ENCODE assay signal across 8 cellular contexts in genomic region chr4:38675167-38676121, GRCh38.
DNase-seq lines count a peak whose midpoint lies in the region; ATAC-seq and TF ChIP-seq lines count a peak whose summit lies in the region.

No MANE protein-coding gene starts in this region.

- peak; percentile 75 for TF ChIP-seq CTCF in GM12864 (IDR thresholded peaks at IDR 0.05; ENCODE audit: low read depth, low read length, missing control alignments)

- DNase-seq in GM12864 (ENCODE audit: low read depth): peak; percentile 71
- peak; percentile 60 for DNase-seq in NCI-H226
- DNase-seq in activated CD4-positive, CD25-positive, alpha-beta regulatory T cell treated with anti-CD3 and anti-CD28 coated beads, Interleukin-2, amount 50 U/mL, for 16 hours (ENCODE audit: low read depth, low spot score): peak; percentile 72
- DNase-seq in central memory CD4-positive, alpha-beta T cell: peak; percentile 76
- DNase-seq in kidney glomerular epithelial cell (lab: John Stamatoyannopoulos, UW): peak; percentile 78
- DNase-seq in stimulated activated CD4-positive, alpha-beta T cell treated with anti-CD3 and anti-CD28 coated beads, Interleukin-15, amount 100 ng/mL, for 24 hours: peak; percentile 87

- ATAC-seq in HG03045 (IDR thresholded peaks at IDR 0.05; ENCODE audit: unreplicated experiment): peak; percentile 62
- ATAC-seq in HG03159 (IDR thresholded peaks at IDR 0.05; ENCODE audit: unreplicated experiment): no peak

- no peak overlapping the region for H3K4me3 ChIP-seq in GM12864 (ENCODE audit: low read depth, low read length)
